Comparison of ENCODE assay signal across 1 cellular context in genomic region chr16:86504315-86505184, GRCh38.
A peak's percentile ranks its signal among the peaks of the same experiment; 100 is the strongest.
TF ChIP-seq lines count a peak whose summit lies in the region.

No MANE protein-coding gene starts in this region.

TF ChIP-seq in H1, 55 proteins besides CTCF, POLR2A, EP300 and RAD21:
- TF ChIP-seq RNF2 (IDR thresholded peaks at IDR 0.05; ENCODE audit: borderline replicate concordance, low read depth, low read length, missing control alignments, poor library complexity, severe bottlenecking) = peak; percentile 87
- peak; percentile 100 for TF ChIP-seq SUZ12 (IDR thresholded peaks at IDR 0.05; ENCODE audit: low read length)
- no peak for TF ChIP-seq EGR1 (IDR thresholded peaks at IDR 0.05; ENCODE audit: borderline replicate concordance, low read depth, low read length)
- peak; percentile 99 for TF ChIP-seq EZH2 (IDR thresholded peaks at IDR 0.05; ENCODE audit: low read depth, low read length, severe bottlenecking)
- no peak for TF ChIP-seq TAF1 (IDR thresholded peaks at IDR 0.05; ENCODE audit: low read depth, low read length)
